ENCODE assay signal across 12 cellular contexts in genomic region chr2:119697290-119698013, GRCh38. TPM values are rescaled to one million over a fixed set of nuclear protein-coding genes. Genes with fewer than 3 reads are reported as not detected.
DNase-seq lines count a peak whose midpoint lies in the region; ATAC-seq, FAIRE-seq and TF ChIP-seq lines count a peak whose summit lies in the region.
"Had no signal": no experiment of that assay in that cellular context is flagged by ENCODE, and none has a peak within 500 bp of the region (broad histone marks: within the 10 kb centered on the region; RNA-seq: fewer than 3 reads in every experiment).

No MANE protein-coding gene starts in this region.

- no peak overlapping the region for H3K4me3 ChIP-seq in small intestine (ENCODE audit: low read depth in 1 of 2, low read length in 2 of 2)
- no peak overlapping the region for H3K4me3 ChIP-seq in body of pancreas
- H3K4me3 ChIP-seq: tibial nerve had no signal

- peaks cover 51% of the 10 kb centered on the region for H3K4me1 Mint-ChIP-seq in activated naive CD4-positive, alpha-beta T cell treated with anti-CD3 and anti-CD28 coated beads, Interleukin-2, amount 50 U/mL, for 24 hours

- H3K27ac Mint-ChIP-seq in activated naive CD4-positive, alpha-beta T cell treated with anti-CD3 and anti-CD28 coated beads, Interleukin-2, amount 50 U/mL, for 24 hours, result peak overlapping the region; percentile 0

- 57 to 62% (median 61%) methylated on average over 8 of the region's 8 CpGs for WGBS in small intestine, 3 donors
- 61 to 69% methylated on average over 8 of the region's 8 CpGs for WGBS in body of pancreas, 2 donors

- H3K27ac ChIP-seq in small intestine (ENCODE audit: low read depth in 1 of 2, low read length in 1 of 2), result no peak overlapping the region
- no peak overlapping the region for H3K27ac ChIP-seq in body of pancreas
- H3K27ac ChIP-seq: tibial nerve had no signal

- peak; percentile 92 for ATAC-seq in GM18511 (IDR thresholded peaks at IDR 0.05; ENCODE audit: unreplicated experiment)
- peak; percentile 98 for ATAC-seq in GM19351 (IDR thresholded peaks at IDR 0.05; ENCODE audit: unreplicated experiment)
- ATAC-seq in HG03103 (IDR thresholded peaks at IDR 0.05; ENCODE audit: low read depth, unreplicated experiment), result peak; percentile 82
- no peak for ATAC-seq in body of pancreas

- H3K9me3 ChIP-seq in small intestine (ENCODE audit: control insufficient read depth, low read depth) (no peaks in the 10 kb centered on the region), body of pancreas (no peaks in the 10 kb centered on the region)
- H3K9me3 ChIP-seq: tibial nerve had no signal

- H3K4me1 ChIP-seq in small intestine (ENCODE audit: control insufficient read depth in 2 of 2, insufficient read depth in 1 of 2, low read depth in 1 of 2, low read length in 1 of 2) (no peaks in the 10 kb centered on the region), body of pancreas (peaks cover 20% of the 10 kb centered on the region)

- no peaks in the 10 kb centered on the region for H3K27me3 Mint-ChIP-seq in activated naive CD4-positive, alpha-beta T cell treated with anti-CD3 and anti-CD28 coated beads, Interleukin-2, amount 50 U/mL, for 24 hours

- H3K9me3 Mint-ChIP-seq in activated naive CD4-positive, alpha-beta T cell treated with anti-CD3 and anti-CD28 coated beads, Interleukin-2, amount 50 U/mL, for 24 hours, result no peaks in the 10 kb centered on the region

- DNase-seq in RKO (ENCODE audit: low spot score), result no peak
- DNase-seq in small intestine, result no peak
- no peak for DNase-seq in foreskin melanocyte
- DNase-seq in body of pancreas, result no peak
- DNase-seq: NCI-H1048, SHP77 treated with DMSO at 0.1 percent for 48 hours had no signal

- TF ChIP-seq POLR2A in body of pancreas (IDR thresholded peaks at IDR 0.05), result no peak

- H3K4me3 Mint-ChIP-seq in activated naive CD4-positive, alpha-beta T cell treated with anti-CD3 and anti-CD28 coated beads, Interleukin-2, amount 50 U/mL, for 24 hours, result peak overlapping the region; percentile 51

- intact Hi-C loops in body of pancreas (cut with DNase I), result no loop called here

- TF ChIP-seq CTCF in body of pancreas (IDR thresholded peaks at IDR 0.05), result no peak

- FAIRE-seq in small intestine (lab: Jason Lieb, UNC), result no peak
- FAIRE-seq: colon had no signal

- H3K36me3 Mint-ChIP-seq in activated naive CD4-positive, alpha-beta T cell treated with anti-CD3 and anti-CD28 coated beads, Interleukin-2, amount 50 U/mL, for 24 hours, result no peaks in the 10 kb centered on the region

- no peaks in the 10 kb centered on the region for H3K27me3 ChIP-seq in small intestine (ENCODE audit: control insufficient read depth in 2 of 2, insufficient read depth in 2 of 2, low read length in 2 of 2)
- H3K27me3 ChIP-seq in body of pancreas, result no peaks in the 10 kb centered on the region

- H3K36me3 ChIP-seq in small intestine (ENCODE audit: control insufficient read depth in 2 of 2, insufficient read depth in 2 of 2, low read length in 2 of 2) (no peaks in the 10 kb centered on the region), body of pancreas (replicated peaks in 1 of 2; ENCODE audit: insufficient read depth in 1 of 2, low read depth in 2 of 2) (no peaks in the 10 kb centered on the region)

RNA-seq across cellular contexts. Expression of gene TMEM177, which starts 18.5 kb away (rescaled TPM):
- polyA plus RNA-seq in small intestine, result 10 to 100 TPM; 19.5 to 28.9 (median 27.1) TPM
- 1 to 10 TPM; 6.0 to 7.6 TPM for total RNA-seq in body of pancreas
